Comparison of ENCODE assay signal across 10 cellular contexts in genomic region chr3:187040637-187041361, GRCh38.
DNase-seq lines count a peak whose midpoint lies in the region; ATAC-seq and TF ChIP-seq lines count a peak whose summit lies in the region.
"Had no signal": no experiment of that assay in that cellular context is flagged by ENCODE, and none has a peak within 500 bp of the region (broad histone marks: within the 10 kb centered on the region; RNA-seq: fewer than 3 reads in every experiment).

No MANE protein-coding gene starts in this region.

- 81 to 88% (median 83%) methylated on average over 4 of the region's 4 CpGs for WGBS in ovary, 3 donors

- ATAC-seq in left ventricle myocardium superior (peak; percentile 33), Right ventricle myocardium superior (ENCODE audit: poor library complexity) (no peak), left lung (peak; percentile 12), GM21723 (IDR thresholded peaks at IDR 0.05; ENCODE audit: unreplicated experiment) (no peak)
- no peak for ATAC-seq in activated naive CD4-positive, alpha-beta T cell treated with anti-CD3 and anti-CD28 coated beads, Interleukin-2, amount 50 U/mL, for 72 hours

- no peak for TF ChIP-seq EP300 in ovary (IDR thresholded peaks at IDR 0.05)

- H3K36me3 Mint-ChIP-seq in activated naive CD4-positive, alpha-beta T cell treated with anti-CD3 and anti-CD28 coated beads, Interleukin-2, amount 50 U/mL, for 72 hours: peaks cover 48 to 79% of the 10 kb centered on the region in 2 donors

- H3K27me3 ChIP-seq in left lung (no peaks in the 10 kb centered on the region), ovary (no peaks in the 10 kb centered on the region)

- H3K9me3 Mint-ChIP-seq in activated naive CD4-positive, alpha-beta T cell treated with anti-CD3 and anti-CD28 coated beads, Interleukin-2, amount 50 U/mL, for 72 hours: peaks cover 9 to 14% of the 10 kb centered on the region in 2 donors

- TF ChIP-seq CTCF in left lung (IDR thresholded peaks at IDR 0.05) (no peak), ovary (IDR thresholded peaks at IDR 0.05) (no peak)

- no peak for DNase-seq in left ventricle myocardium superior
- no peak for DNase-seq in Right ventricle myocardium superior
- DNase-seq in activated naive CD4-positive, alpha-beta T cell treated with anti-CD3 and anti-CD28 coated beads, Interleukin-2, amount 50 U/mL, for 72 hours (ENCODE audit: low spot score in 2 of 2): no peak
- DNase-seq in left lung: no peak
- DNase-seq in SW 1271 (lab: John Stamatoyannopoulos, UW): no peak
- no peak for DNase-seq in ovary
- no peak for DNase-seq in OCI-M2 (lab: John Stamatoyannopoulos, UW; ENCODE audit: unreplicated experiment)
- DNase-seq: NCI-H69 had no signal

- H3K27ac ChIP-seq in left lung (peak overlapping the region; percentile 45 to 65), ovary (no peak overlapping the region)
- H3K27ac ChIP-seq: parathyroid adenoma had no signal

- peak overlapping the region; percentile 96 to 98 for H3K27ac Mint-ChIP-seq in activated naive CD4-positive, alpha-beta T cell treated with anti-CD3 and anti-CD28 coated beads, Interleukin-2, amount 50 U/mL, for 72 hours

- TF ChIP-seq POLR2A in ovary (IDR thresholded peaks at IDR 0.05): no peak

- no peak overlapping the region for H3K4me3 ChIP-seq in left lung
- no peak overlapping the region for H3K4me3 ChIP-seq in ovary

- peaks cover 0 to 35% of the 10 kb centered on the region in 2 donors for H3K36me3 ChIP-seq in left lung
- H3K36me3 ChIP-seq in ovary: no peaks in the 10 kb centered on the region

- intact Hi-C loops in left ventricle myocardium superior (cut with micrococcal nuclease) (no loop called here), Right ventricle myocardium superior (cut with DNase I) (no loop called here), left lung (cut with DNase I) (no loop called here), ovary (cut with DNase I) (no loop called here)

- H3K9me3 ChIP-seq in left lung (no peaks in the 10 kb centered on the region), ovary (no peaks in the 10 kb centered on the region)

- H3K4me1 ChIP-seq in left lung (peaks cover 9 to 52% of the 10 kb centered on the region in 2 donors), ovary (ENCODE audit: insufficient read depth) (no peaks in the 10 kb centered on the region)
- H3K4me1 ChIP-seq: parathyroid adenoma had no signal

Comparison
In these comparisons a context has a peak if more than half of its experiments do, and no peak if none do; other contexts are left out.
1. ATAC-seq: peak in left ventricle myocardium superior (single experiment) and left lung (single experiment); none in Right ventricle myocardium superior (single experiment), activated naive CD4-positive, alpha-beta T cell treated with anti-CD3 and anti-CD28 coated beads, Interleukin-2, amount 50 U/mL, for 72 hours (0 of 2) and GM21723 (single experiment).
2. H3K27ac ChIP-seq: peak in left lung (2 of 2); none in ovary (0 of 2).